Comparison of ENCODE assay signal across 9 cellular contexts in the genomic region with DNA sequence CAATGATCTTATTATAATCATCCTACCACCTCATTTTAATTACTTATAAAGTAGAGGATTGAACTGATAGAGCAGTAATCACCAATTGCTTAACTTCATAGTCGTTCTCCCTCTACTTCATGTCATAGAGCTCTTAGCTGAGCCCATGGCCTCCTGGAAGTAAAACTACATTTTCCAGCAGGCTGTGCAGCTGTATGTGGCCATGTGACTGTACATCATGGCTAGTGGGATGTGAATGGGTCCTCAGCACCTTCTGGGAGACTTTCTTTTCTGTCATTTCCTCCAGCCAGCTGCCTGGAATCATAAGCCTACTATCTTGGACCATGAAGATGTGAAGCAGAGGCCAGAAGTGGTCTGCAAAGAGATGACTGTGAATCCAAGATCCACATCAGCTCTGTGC.
"Had no signal": no experiment of that assay in that cellular context is flagged by ENCODE, and none has a peak within 500 bp of the region (broad histone marks: within the 10 kb centered on the region; RNA-seq: fewer than 3 reads in every experiment).

No MANE protein-coding gene starts in this region.

- H3K9me3 ChIP-seq: HAP-1 had no signal

- H3K4me2 ChIP-seq: GM23338 had no signal

- FAIRE-seq: HepG2, K562 had no signal

- H2AFZ ChIP-seq: GM23338 had no signal

- ATAC-seq: GM23338, HCT116, HepG2, K562 had no signal

- DNase-seq: H7, HFFc6, KG1 had no signal

- H3K4me3 ChIP-seq: GM23338, HAP-1, K562 had no signal

- H3K4me1 ChIP-seq: HAP-1 had no signal

- H3K36me3 ChIP-seq: HAP-1 had no signal

- H3K27ac ChIP-seq: HL-60 had no signal
